In genomic region chr3:43169987-43170386, GRCh38 we compare ENCODE assay signal across 2 cellular contexts.
A peak's percentile ranks its signal among the peaks of the same experiment; 100 is the strongest.
TF ChIP-seq lines count a peak whose summit lies in the region.

No MANE protein-coding gene starts in this region.

TF ChIP-seq in GM23338, 12 proteins besides CTCF, POLR2A, EP300 and RAD21:
- TF ChIP-seq STAT1 (IDR thresholded peaks at IDR 0.05; ENCODE audit: unreplicated experiment) = no peak
- no peak for TF ChIP-seq ZNF114 (CRISPR knock-in tag; IDR thresholded peaks at IDR 0.05)
- TF ChIP-seq JUNB (IDR thresholded peaks at IDR 0.05; ENCODE audit: unreplicated experiment) = no peak
- TF ChIP-seq ETS1 (IDR thresholded peaks at IDR 0.05) = no peak
- TF ChIP-seq REST (IDR thresholded peaks at IDR 0.05; ENCODE audit: unreplicated experiment) = no peak
- no peak for TF ChIP-seq ZNF462 (CRISPR knock-in tag; IDR thresholded peaks at IDR 0.05)
- TF ChIP-seq EZH2 (IDR thresholded peaks at IDR 0.05; ENCODE audit: low read depth, unreplicated experiment) = no peak

TF ChIP-seq in H1, 55 proteins besides CTCF, POLR2A, EP300 and RAD21:
- TF ChIP-seq SRF (IDR thresholded peaks at IDR 0.05; ENCODE audit: low read depth, low read length) (no peak), BACH1 (IDR thresholded peaks at IDR 0.05; ENCODE audit: low read length) (peak; percentile 17; the same call in 1 of the 2 replicates), GABPA (IDR thresholded peaks at IDR 0.05; ENCODE audit: borderline replicate concordance, insufficient read depth, low read length) (no peak), MAFK (IDR thresholded peaks at IDR 0.05; ENCODE audit: low read depth, low read length) (peak; percentile 41; the same call in 1 of the 2 replicates), TAF7 (optimal IDR thresholded peaks at IDR 0.05; ENCODE audit: borderline replicate concordance, low read depth, low read length) (no peak)
TF ChIP-seq in H1: peak in this region for 2.
